Comparison of ENCODE assay signal across 21 cellular contexts in genomic region chr20:35732644-35732982, GRCh38. TPM values are rescaled to one million over a fixed set of nuclear protein-coding genes. Genes with fewer than 3 reads are reported as not detected.
DNase-seq lines count a peak whose midpoint lies in the region; ATAC-seq and TF ChIP-seq lines count a peak whose summit lies in the region.
"Had no signal": no experiment of that assay in that cellular context is flagged by ENCODE, and none has a peak within 500 bp of the region (broad histone marks: within the 10 kb centered on the region; RNA-seq: fewer than 3 reads in every experiment).

No MANE protein-coding gene starts in this region.

- CTCF ChIA-PET in activated CD8-positive, alpha-beta T cell treated with anti-CD3 and anti-CD28 coated beads, Interleukin-2, amount 10 ng/mL, durations not matched to agents 7 days and 5 days (lab: Charles Lee), result interaction anchor here (0.7 kb wide), 1 partner anchor 152 kb away, joined by 3 read pairs; no protein-coding TSS in a partner anchor

- H3K4me3 Mint-ChIP-seq in activated T-cell treated with anti-CD3 and anti-CD28 coated beads, Interleukin-2, amount 50 U/mL, for 72 hours, result peak overlapping the region in 1 of 2 donors; percentile 60
- no peak overlapping the region for H3K4me3 Mint-ChIP-seq in activated CD8-positive, alpha-beta T cell treated with anti-CD3 and anti-CD28 coated beads, Interleukin-2, amount 10 ng/mL, durations not matched to agents 7 days and 5 days
- peak overlapping the region in 4 of 5 donors; percentile 44 to 63 (median 50) for H3K4me3 Mint-ChIP-seq in immature natural killer cell
- peak overlapping the region; percentile 36 for H3K4me3 Mint-ChIP-seq in stimulated activated effector memory CD8-positive, alpha-beta T cell treated with anti-CD3 and anti-CD28 coated beads, Interleukin-12 subunit alpha, Interleukin-12 subunit beta, amount 100 ng/mL, for 72 hours

- peaks cover 79% of the 10 kb centered on the region for H3K4me1 Mint-ChIP-seq in activated T-cell treated with anti-CD3 and anti-CD28 coated beads, Interleukin-2, amount 50 U/mL, for 72 hours (ENCODE audit: low read depth)
- peaks cover 46% of the 10 kb centered on the region for H3K4me1 Mint-ChIP-seq in activated CD8-positive, alpha-beta T cell treated with anti-CD3 and anti-CD28 coated beads, Interleukin-2, amount 10 ng/mL, durations not matched to agents 7 days and 5 days (ENCODE audit: low read depth)
- H3K4me1 Mint-ChIP-seq in immature natural killer cell, result peaks cover 65 to 75% of the 10 kb centered on the region in 2 donors
- H3K4me1 Mint-ChIP-seq in stimulated activated effector memory CD8-positive, alpha-beta T cell treated with anti-CD3 and anti-CD28 coated beads, Interleukin-12 subunit alpha, Interleukin-12 subunit beta, amount 100 ng/mL, for 72 hours, result peaks cover 48% of the 10 kb centered on the region

- TF ChIP-seq POLR2A in adrenal gland (IDR thresholded peaks at IDR 0.05), result no peak

- no peak for ATAC-seq in activated T-cell treated with anti-CD3 and anti-CD28 coated beads, Interleukin-2, amount 50 U/mL, for 72 hours (replicated peaks in 1 of 2)
- no peak for ATAC-seq in activated CD8-positive, alpha-beta T cell treated with anti-CD3 and anti-CD28 coated beads, Interleukin-2, amount 10 ng/mL, durations not matched to agents 7 days and 5 days
- no peak for ATAC-seq in stimulated activated effector memory CD8-positive, alpha-beta T cell treated with anti-CD3 and anti-CD28 coated beads, Interleukin-12 subunit alpha, Interleukin-12 subunit beta, amount 100 ng/mL, for 72 hours
- ATAC-seq: HCT116 had no signal

- H3K27ac ChIP-seq in adrenal gland, result no peak overlapping the region
- H3K27ac ChIP-seq: BLaER1, testis had no signal

- no peaks in the 10 kb centered on the region for H3K9me3 ChIP-seq in adrenal gland (replicated peaks in 1 of 3)
- H3K9me3 ChIP-seq: BLaER1, testis had no signal

- intact Hi-C loops in adrenal gland (cut with DNase I), result no loop called here

- H3K36me3 ChIP-seq in adrenal gland (replicated peaks in 1 of 2), result peaks cover 0 to 98% of the 10 kb centered on the region in 2 donors

- no peaks in the 10 kb centered on the region for H3K27me3 ChIP-seq in adrenal gland
- H3K27me3 ChIP-seq: BLaER1, testis had no signal

- H3K27me3 Mint-ChIP-seq in activated T-cell treated with anti-CD3 and anti-CD28 coated beads, Interleukin-2, amount 50 U/mL, for 72 hours (ENCODE audit: low read depth), result no peaks in the 10 kb centered on the region
- H3K27me3 Mint-ChIP-seq in activated CD8-positive, alpha-beta T cell treated with anti-CD3 and anti-CD28 coated beads, Interleukin-2, amount 10 ng/mL, durations not matched to agents 7 days and 5 days (ENCODE audit: low read depth), result no peaks in the 10 kb centered on the region
- peaks cover 13 to 30% (median 28%) of the 10 kb centered on the region in 3 donors for H3K27me3 Mint-ChIP-seq in immature natural killer cell (ENCODE audit: low read depth in 3 of 3)

- 43 to 65% (median 46%) methylated on average over 1 of the region's 1 CpG for WGBS in adrenal gland, 4 donors

- TF ChIP-seq CTCF in adrenal gland (IDR thresholded peaks at IDR 0.05), result no peak

- DNase-seq in activated T-cell treated with anti-CD3 and anti-CD28 coated beads, Interleukin-2, amount 50 U/mL, for 72 hours, result no peak
- DNase-seq in activated T-cell treated with anti-CD3 and anti-CD28 coated beads, Interleukin-2, amount 50 U/mL, for 1 hour, result no peak
- DNase-seq in activated CD8-positive, alpha-beta T cell treated with anti-CD3 and anti-CD28 coated beads, Interleukin-2, amount 10 ng/mL, durations not matched to agents 7 days and 5 days, result no peak
- DNase-seq in immature natural killer cell (no peak), adrenal gland (no peak), HPDE6-E6E7 (ENCODE audit: extremely low spot score) (no peak), NCI-H2081 (lab: John Stamatoyannopoulos, UW) (no peak)
- DNase-seq in stimulated activated effector memory CD8-positive, alpha-beta T cell treated with anti-CD3 and anti-CD28 coated beads, Interleukin-12 subunit alpha, Interleukin-12 subunit beta, amount 100 ng/mL, for 72 hours (ENCODE audit: low spot score in 2 of 2), result no peak
- DNase-seq: activated CD4-positive, CD25-positive, alpha-beta regulatory T cell; activated naive CD4-positive, alpha-beta T cell; effector memory CD4-positive, alpha-beta T cell; Karpas-422; NCI-H1092; NCI-H2107; NCI-H510A; stimulated activated CD4-positive, alpha-beta T cell treated with anti-CD3 and anti-CD28 coated beads, Interleukin-12 subunit alpha, Interleukin-12 subunit beta, amount 100 ng/mL, for 4 hours; stimulated activated CD8-positive, alpha-beta memory T cell treated with anti-CD3 and anti-CD28 coated beads, Interleukin-4, amount 100 ng/mL, for 48 hours; T-helper 9 cell; testis had no signal

- H3K9me3 Mint-ChIP-seq in activated T-cell treated with anti-CD3 and anti-CD28 coated beads, Interleukin-2, amount 50 U/mL, for 72 hours, result no peaks in the 10 kb centered on the region
- no peaks in the 10 kb centered on the region for H3K9me3 Mint-ChIP-seq in activated CD8-positive, alpha-beta T cell treated with anti-CD3 and anti-CD28 coated beads, Interleukin-2, amount 10 ng/mL, durations not matched to agents 7 days and 5 days (ENCODE audit: insufficient read depth)
- H3K9me3 Mint-ChIP-seq in immature natural killer cell, result no peaks in the 10 kb centered on the region
- no peaks in the 10 kb centered on the region for H3K9me3 Mint-ChIP-seq in stimulated activated effector memory CD8-positive, alpha-beta T cell treated with anti-CD3 and anti-CD28 coated beads, Interleukin-12 subunit alpha, Interleukin-12 subunit beta, amount 100 ng/mL, for 72 hours

- H3K4me3 ChIP-seq in adrenal gland, result no peak overlapping the region
- H3K4me3 ChIP-seq: BLaER1, testis had no signal

- peaks cover 5 to 75% of the 10 kb centered on the region in 2 donors for H3K36me3 Mint-ChIP-seq in activated T-cell treated with anti-CD3 and anti-CD28 coated beads, Interleukin-2, amount 50 U/mL, for 72 hours (ENCODE audit: insufficient read depth in 2 of 2)
- H3K36me3 Mint-ChIP-seq in activated CD8-positive, alpha-beta T cell treated with anti-CD3 and anti-CD28 coated beads, Interleukin-2, amount 10 ng/mL, durations not matched to agents 7 days and 5 days (ENCODE audit: low read depth), result peaks cover 65% of the 10 kb centered on the region
- H3K36me3 Mint-ChIP-seq in immature natural killer cell, result peaks cover 27 to 49% (median 28%) of the 10 kb centered on the region in 3 donors
- peaks cover 100% of the 10 kb centered on the region for H3K36me3 Mint-ChIP-seq in stimulated activated effector memory CD8-positive, alpha-beta T cell treated with anti-CD3 and anti-CD28 coated beads, Interleukin-12 subunit alpha, Interleukin-12 subunit beta, amount 100 ng/mL, for 72 hours

- H3K27ac Mint-ChIP-seq in activated T-cell treated with anti-CD3 and anti-CD28 coated beads, Interleukin-2, amount 50 U/mL, for 72 hours, result peak overlapping the region; percentile 80
- peak overlapping the region; percentile 25 for H3K27ac Mint-ChIP-seq in activated CD8-positive, alpha-beta T cell treated with anti-CD3 and anti-CD28 coated beads, Interleukin-2, amount 10 ng/mL, durations not matched to agents 7 days and 5 days
- peak overlapping the region; percentile 26 to 76 (median 58) for H3K27ac Mint-ChIP-seq in immature natural killer cell
- peak overlapping the region; percentile 76 for H3K27ac Mint-ChIP-seq in stimulated activated effector memory CD8-positive, alpha-beta T cell treated with anti-CD3 and anti-CD28 coated beads, Interleukin-12 subunit alpha, Interleukin-12 subunit beta, amount 100 ng/mL, for 72 hours

- POLR2A ChIA-PET in activated CD8-positive, alpha-beta T cell treated with anti-CD3 and anti-CD28 coated beads, Interleukin-2, amount 10 ng/mL, durations not matched to agents 7 days and 5 days (lab: Charles Lee), result interaction anchor here (1.5 to 1.8 kb wide), 2 partner anchors 10 to 13 kb away, joined by 5 to 8 read pairs; partner anchors contain the start of gene RBM39

- peaks cover 32 to 87% of the 10 kb centered on the region in 2 donors for H3K4me1 ChIP-seq in adrenal gland (replicated peaks in 1 of 2)

RNA-seq across cellular contexts. Expression of gene RBM39, which starts 9.4 kb away (rescaled TPM):
- 100 to 1,000 TPM; 431 to 525 TPM for total RNA-seq in activated T-cell treated with anti-CD3 and anti-CD28 coated beads, Interleukin-2, amount 50 U/mL, for 72 hours
- 100 to 1,000 TPM; 333 to 358 TPM for total RNA-seq in activated CD8-positive, alpha-beta T cell treated with anti-CD3 and anti-CD28 coated beads, Interleukin-2, amount 10 ng/mL, durations not matched to agents 7 days and 5 days
- polyA plus RNA-seq in immature natural killer cell (100 to 1,000 TPM; 120 to 203 (median 142) TPM), adrenal gland (100 to 1,000 TPM; 278 to 714 (median 656) TPM)
- 100 to 1,000 TPM; 111 to 335 (median 216) TPM for total RNA-seq in adrenal gland

RNA-seq across cellular contexts. Expression of gene ROMO1, which starts 33.4 kb away (rescaled TPM):
- total RNA-seq in activated T-cell treated with anti-CD3 and anti-CD28 coated beads, Interleukin-2, amount 50 U/mL, for 72 hours, result 10 to 100 TPM; 51.4 to 53.8 TPM
- total RNA-seq in activated CD8-positive, alpha-beta T cell treated with anti-CD3 and anti-CD28 coated beads, Interleukin-2, amount 10 ng/mL, durations not matched to agents 7 days and 5 days, result 100 to 1,000 TPM; 134 to 143 TPM
- polyA plus RNA-seq in immature natural killer cell (100 to 1,000 TPM; 298 to 612 (median 340) TPM), adrenal gland (1,000 to 10,000 TPM in 1 of 3 donors, 100 to 1,000 TPM in 1, 10 to 100 TPM in 1; 50.1 to 1,321 (median 664) TPM)
- total RNA-seq in adrenal gland, result 100 to 1,000 TPM; 154 to 477 (median 235) TPM

RNA-seq across cellular contexts. Expression of gene NFS1, which starts 33.5 kb away (rescaled TPM):
- total RNA-seq in activated T-cell treated with anti-CD3 and anti-CD28 coated beads, Interleukin-2, amount 50 U/mL, for 72 hours, result 10 to 100 TPM; 43.3 to 46.0 TPM
- total RNA-seq in activated CD8-positive, alpha-beta T cell treated with anti-CD3 and anti-CD28 coated beads, Interleukin-2, amount 10 ng/mL, durations not matched to agents 7 days and 5 days, result 10 to 100 TPM; 32.7 to 34.7 TPM
- polyA plus RNA-seq in immature natural killer cell (10 to 100 TPM in 2 of 3 donors, 1 to 10 TPM in 1; 8.1 to 21.3 (median 20.0) TPM), adrenal gland (10 to 100 TPM; 60.3 to 97.1 (median 73.1) TPM)
- 100 to 1,000 TPM in 5 of 8 donors, 10 to 100 TPM in 3; 40.1 to 129 (median 113) TPM for total RNA-seq in adrenal gland

RNA-seq across cellular contexts. Expression of gene PHF20, which starts 39.2 kb away (rescaled TPM):
- 10 to 100 TPM; 68.1 to 68.6 TPM for total RNA-seq in activated T-cell treated with anti-CD3 and anti-CD28 coated beads, Interleukin-2, amount 50 U/mL, for 72 hours
- 10 to 100 TPM; 53.6 to 61.5 TPM for total RNA-seq in activated CD8-positive, alpha-beta T cell treated with anti-CD3 and anti-CD28 coated beads, Interleukin-2, amount 10 ng/mL, durations not matched to agents 7 days and 5 days
- polyA plus RNA-seq in immature natural killer cell (100 to 1,000 TPM in 2 of 3 donors, 10 to 100 TPM in 1; 92.6 to 140 (median 112) TPM), adrenal gland (10 to 100 TPM; 15.0 to 27.8 (median 17.8) TPM)
- 10 to 100 TPM; 17.0 to 45.1 (median 36.8) TPM for total RNA-seq in adrenal gland

Comparison
In these comparisons a context has a peak if more than half of its experiments do, and no peak if none do; other contexts are left out.
1. H3K27ac Mint-ChIP-seq: peak in every context shown above with its lines; median percentile 80 in activated T-cell treated with anti-CD3 and anti-CD28 coated beads, Interleukin-2, amount 50 U/mL, for 72 hours; 76 in stimulated activated effector memory CD8-positive, alpha-beta T cell treated with anti-CD3 and anti-CD28 coated beads, Interleukin-12 subunit alpha, Interleukin-12 subunit beta, amount 100 ng/mL, for 72 hours; 58 in immature natural killer cell; 25 in activated CD8-positive, alpha-beta T cell treated with anti-CD3 and anti-CD28 coated beads, Interleukin-2, amount 10 ng/mL, durations not matched to agents 7 days and 5 days.